18 cellular contexts compared by ENCODE assay signal in genomic region chr22:23302171-23303002, GRCh38.
DNase-seq lines count a peak whose midpoint lies in the region; ATAC-seq and TF ChIP-seq lines count a peak whose summit lies in the region.
"Had no signal": no experiment of that assay in that cellular context is flagged by ENCODE, and none has a peak within 500 bp of the region (broad histone marks: within the 10 kb centered on the region; RNA-seq: fewer than 3 reads in every experiment).

No MANE protein-coding gene starts in this region.

- peak; percentile 41 for DNase-seq in A172 (ENCODE audit: low spot score)
- peak; percentile 26 for DNase-seq in RWPE2 (ENCODE audit: low spot score)
- DNase-seq in colonic mucosa = peak; percentile 13
- peak; percentile 60 to 72 for DNase-seq in lung microvascular endothelial cell (ENCODE audit: low read depth in 2 of 2)
- DNase-seq in MV-4-11 (lab: John Stamatoyannopoulos, UW) = no peak
- DNase-seq: activated CD8-positive, alpha-beta memory T cell treated with anti-CD3 and anti-CD28 coated beads, Interleukin-2, amount 50 U/mL, for 48 hours; central memory CD4-positive, alpha-beta T cell; NCI-H345; nucleus accumbens; PC-9; substantia nigra; T-helper 17 cell; WERI-Rb-1 had no signal

- H3K4me3 ChIP-seq in RWPE2 (ENCODE audit: severe bottlenecking) = no peak overlapping the region
- H3K4me3 ChIP-seq in colonic mucosa = no peak overlapping the region
- H3K4me3 ChIP-seq: BLaER1 treated with 17β-estradiol and CSF1 and Interleukin-3, amounts not matched to agents 10 nM and 100 nM; lung; PC-9 had no signal

- no peaks in the 10 kb centered on the region for H3K4me1 ChIP-seq in RWPE2 (ENCODE audit: insufficient read depth, poor library complexity, severe bottlenecking)
- H3K4me1 ChIP-seq in colonic mucosa = no peaks in the 10 kb centered on the region

- H3K9ac ChIP-seq in colonic mucosa (ENCODE audit: low read depth in 2 of 2, low read length in 2 of 2) = no peak overlapping the region
- H3K9ac ChIP-seq: BLaER1 treated with 17β-estradiol and CSF1 and Interleukin-3, amounts not matched to agents 10 nM and 100 nM had no signal

- TF ChIP-seq CTCF in RWPE2 (IDR thresholded peaks at IDR 0.05; ENCODE audit: poor library complexity, severe bottlenecking) (no peak), colonic mucosa (IDR thresholded peaks at IDR 0.05) (no peak)

- H3K27ac ChIP-seq in RWPE2 (ENCODE audit: poor library complexity, severe bottlenecking) (no peak overlapping the region), colonic mucosa (no peak overlapping the region)
- H3K27ac ChIP-seq: BLaER1 treated with 17β-estradiol and CSF1 and Interleukin-3, amounts not matched to agents 10 nM and 100 nM; PC-9; WERI-Rb-1 had no signal

- no peaks in the 10 kb centered on the region for H3K27me3 ChIP-seq in RWPE2 (ENCODE audit: insufficient read depth, poor library complexity, severe bottlenecking)
- H3K27me3 ChIP-seq in colonic mucosa = no peaks in the 10 kb centered on the region
- H3K27me3 ChIP-seq: BLaER1 treated with 17β-estradiol and CSF1 and Interleukin-3, amounts not matched to agents 10 nM and 100 nM had no signal

- H3K36me3 ChIP-seq in RWPE2 (ENCODE audit: low read depth) (peaks cover 47% of the 10 kb centered on the region), colonic mucosa (no peaks in the 10 kb centered on the region)

- H3K9me3 ChIP-seq in RWPE2 (ENCODE audit: severe bottlenecking) (no peaks in the 10 kb centered on the region), colonic mucosa (no peaks in the 10 kb centered on the region)
- H3K9me3 ChIP-seq: BLaER1 treated with 17β-estradiol and CSF1 and Interleukin-3, amounts not matched to agents 10 nM and 100 nM had no signal

- ATAC-seq in RWPE2 (ENCODE audit: low read depth) (no peak), HG02678 (IDR thresholded peaks at IDR 0.05; ENCODE audit: unreplicated experiment) (no peak), HG03378 (IDR thresholded peaks at IDR 0.05; ENCODE audit: unreplicated experiment) (no peak), HG03159 (IDR thresholded peaks at IDR 0.05; ENCODE audit: unreplicated experiment) (no peak)
- ATAC-seq: T-helper 17 cell had no signal

- intact Hi-C loops in colonic mucosa (cut with DNase I) = no loop called here
